Comparison of ENCODE assay signal across 11 cellular contexts in the genomic region with DNA sequence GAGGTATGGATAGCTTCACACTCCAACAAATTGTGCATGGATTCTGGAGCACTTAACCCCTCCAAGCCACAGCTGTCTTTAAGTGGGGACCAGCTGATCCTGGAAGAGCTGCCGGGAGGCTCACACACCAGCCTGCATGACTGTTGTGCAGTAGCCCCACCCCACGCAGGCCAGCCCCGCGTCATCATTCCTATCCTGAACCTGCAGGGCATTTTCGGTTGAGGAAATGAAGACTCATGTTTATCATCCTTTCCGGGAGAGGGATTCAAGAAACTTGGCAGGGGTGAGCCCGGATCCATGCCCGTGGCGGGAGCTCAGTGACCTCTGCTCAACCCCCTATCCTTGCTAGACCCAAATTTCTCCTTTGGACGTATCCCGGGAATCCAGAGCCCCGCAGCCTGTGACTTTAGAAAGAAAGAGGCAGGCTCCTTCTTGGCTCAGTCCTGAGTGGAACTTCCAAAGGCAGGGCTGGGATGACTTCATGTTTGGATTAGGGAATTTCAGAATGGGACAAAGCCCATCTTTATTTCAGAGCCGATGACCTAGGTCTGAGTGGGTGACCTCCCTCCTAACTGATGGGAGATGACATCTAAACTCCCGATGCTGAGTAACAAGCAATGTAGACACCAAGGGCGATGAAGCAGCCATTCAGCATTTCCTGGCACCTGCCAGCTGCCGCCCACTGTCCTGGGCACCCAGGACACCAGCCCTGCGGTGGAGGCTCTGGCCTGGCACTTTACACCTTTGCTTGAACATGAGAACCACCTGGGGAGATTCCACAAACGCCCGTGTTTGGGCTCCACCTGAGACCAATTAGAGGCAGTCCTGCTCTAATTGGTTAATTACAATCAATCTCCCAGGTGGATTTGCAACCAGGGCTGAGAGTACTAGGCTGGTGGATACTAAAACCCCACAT. TPM values are rescaled to one million over a fixed set of nuclear protein-coding genes. Genes with fewer than 3 reads are reported as not detected.
A peak's percentile ranks its signal among the peaks of the same experiment; 100 is the strongest.
DNase-seq lines count a peak whose midpoint lies in the region; ATAC-seq, FAIRE-seq and TF ChIP-seq lines count a peak whose summit lies in the region.
"Had no signal": no experiment of that assay in that cellular context is flagged by ENCODE, and none has a peak within 500 bp of the region (broad histone marks: within the 10 kb centered on the region; RNA-seq: fewer than 3 reads in every experiment).

No MANE protein-coding gene starts in this region.

- H3K27ac ChIP-seq in ACC112 (ENCODE audit: low read depth, low read length) (no peak overlapping the region), brain microvascular endothelial cell (no peak overlapping the region)

- H3K4me3 ChIP-seq in ACC112 (ENCODE audit: low read depth, low read length) (peak overlapping the region; percentile 56), brain microvascular endothelial cell (ENCODE audit: low read depth, low read length) (peak overlapping the region; percentile 12)

- H3K27me3 ChIP-seq in ACC112 (ENCODE audit: insufficient read depth, low read length) (no peaks in the 10 kb centered on the region), brain microvascular endothelial cell (replicated peaks) (no peaks in the 10 kb centered on the region)

- peak; percentile 28 for ATAC-seq in left colon
- ATAC-seq in HG03565 (IDR thresholded peaks at IDR 0.05; ENCODE audit: unreplicated experiment): no peak
- ATAC-seq: stimulated activated effector memory CD8-positive, alpha-beta T cell treated with anti-CD3 and anti-CD28 coated beads, Interleukin-12 subunit alpha, Interleukin-12 subunit beta, amount 100 ng/mL, for 72 hours had no signal

- in situ Hi-C loops in brain microvascular endothelial cell (cut with HindIII; ENCODE audit: low pct_ligation_motif_present, low sequenced_read_pairs): no loop called here

- intact Hi-C loops in left colon (cut with DNase I, micrococcal nuclease): loop anchor here (5.0 to 10.0 kb wide), 2 partner anchors 321 to 324 kb away; no protein-coding TSS in a partner anchor

- no peaks in the 10 kb centered on the region for H3K36me3 ChIP-seq in ACC112 (ENCODE audit: insufficient read depth, low read length)
- no peaks in the 10 kb centered on the region for H3K36me3 ChIP-seq in brain microvascular endothelial cell (replicated peaks)

- H3K79me2 ChIP-seq in ACC112 (ENCODE audit: control insufficient read depth, insufficient read depth, low read length, unreplicated experiment): no peaks in the 10 kb centered on the region

- DNase-seq in H4 (ENCODE audit: low spot score) (peak; percentile 80), brain microvascular endothelial cell (peak; percentile 77), left colon (peak; percentile 30 to 35), NCI-H774 (lab: John Stamatoyannopoulos, UW) (no peak), frontal cortex (ENCODE audit: low spot score in 2 of 2) (no peak)
- no peak for DNase-seq in stimulated activated CD4-positive, alpha-beta T cell treated with anti-CD3 and anti-CD28 coated beads, Interleukin-4, amount 100 ng/mL, for 24 hours
- DNase-seq: activated CD4-positive, CD25-positive, alpha-beta regulatory T cell; GDM1 had no signal

- no peak for TF ChIP-seq CTCF in brain microvascular endothelial cell (IDR thresholded peaks at IDR 0.05; ENCODE audit: low read depth, low read length, missing control alignments)

- no peak for FAIRE-seq in frontal cortex (lab: Jason Lieb, UNC)

- H3K4me1 ChIP-seq in ACC112 (ENCODE audit: control insufficient read depth, insufficient read depth, low read length, unreplicated experiment): peaks cover 11% of the 10 kb centered on the region

- H2AFZ ChIP-seq in ACC112 (ENCODE audit: low read length, unreplicated experiment): peak overlapping the region; percentile 87

RNA-seq across cellular contexts. Expression of a gene that starts 43.3 kb away (rescaled TPM):
- total RNA-seq in H4 (2014; rRNA removed; shearing (Covaris generic)): 1.9 and 4.1 TPM in 2 replicates
- total RNA-seq in left colon (10 to 100 TPM; 81.8 to 84.5 TPM), frontal cortex (18.8 TPM)

Comparison
In these comparisons a context has a peak if more than half of its experiments do, and no peak if none do; other contexts are left out.
1. DNase-seq: peak in H4 (single experiment), brain microvascular endothelial cell (single experiment) and left colon (2 of 2); none in NCI-H774 (single experiment), frontal cortex (0 of 2) and stimulated activated CD4-positive, alpha-beta T cell treated with anti-CD3 and anti-CD28 coated beads, Interleukin-4, amount 100 ng/mL, for 24 hours (single experiment).